In genomic region chr17:50547736-50548083, GRCh38 we compare ENCODE assay signal across 1 cellular context.
TF ChIP-seq lines count a peak whose summit lies in the region.

No MANE protein-coding gene starts in this region.

TF ChIP-seq in GM12878, 131 proteins besides CTCF, POLR2A, EP300 and RAD21:
- TF ChIP-seq, protein P1, sequence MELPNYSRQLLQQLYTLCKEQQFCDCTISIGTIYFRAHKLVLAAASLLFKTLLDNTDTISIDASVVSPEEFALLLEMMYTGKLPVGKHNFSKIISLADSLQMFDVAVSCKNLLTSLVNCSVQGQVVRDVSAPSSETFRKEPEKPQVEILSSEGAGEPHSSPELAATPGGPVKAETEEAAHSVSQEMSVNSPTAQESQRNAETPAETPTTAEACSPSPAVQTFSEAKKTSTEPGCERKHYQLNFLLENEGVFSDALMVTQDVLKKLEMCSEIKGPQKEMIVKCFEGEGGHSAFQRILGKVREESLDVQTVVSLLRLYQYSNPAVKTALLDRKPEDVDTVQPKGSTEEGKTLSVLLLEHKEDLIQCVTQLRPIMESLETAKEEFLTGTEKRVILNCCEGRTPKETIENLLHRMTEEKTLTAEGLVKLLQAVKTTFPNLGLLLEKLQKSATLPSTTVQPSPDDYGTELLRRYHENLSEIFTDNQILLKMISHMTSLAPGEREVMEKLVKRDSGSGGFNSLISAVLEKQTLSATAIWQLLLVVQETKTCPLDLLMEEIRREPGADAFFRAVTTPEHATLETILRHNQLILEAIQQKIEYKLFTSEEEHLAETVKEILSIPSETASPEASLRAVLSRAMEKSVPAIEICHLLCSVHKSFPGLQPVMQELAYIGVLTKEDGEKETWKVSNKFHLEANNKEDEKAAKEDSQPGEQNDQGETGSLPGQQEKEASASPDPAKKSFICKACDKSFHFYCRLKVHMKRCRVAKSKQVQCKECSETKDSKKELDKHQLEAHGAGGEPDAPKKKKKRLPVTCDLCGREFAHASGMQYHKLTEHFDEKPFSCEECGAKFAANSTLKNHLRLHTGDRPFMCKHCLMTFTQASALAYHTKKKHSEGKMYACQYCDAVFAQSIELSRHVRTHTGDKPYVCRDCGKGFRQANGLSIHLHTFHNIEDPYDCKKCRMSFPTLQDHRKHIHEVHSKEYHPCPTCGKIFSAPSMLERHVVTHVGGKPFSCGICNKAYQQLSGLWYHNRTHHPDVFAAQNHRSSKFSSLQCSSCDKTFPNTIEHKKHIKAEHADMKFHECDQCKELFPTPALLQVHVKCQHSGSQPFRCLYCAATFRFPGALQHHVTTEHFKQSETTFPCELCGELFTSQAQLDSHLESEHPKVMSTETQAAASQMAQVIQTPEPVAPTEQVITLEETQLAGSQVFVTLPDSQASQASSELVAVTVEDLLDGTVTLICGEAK (IDR thresholded peaks at IDR 0.05; ENCODE audit: borderline replicate concordance) = no peak
- TF ChIP-seq CHD1 (IDR thresholded peaks at IDR 0.05; ENCODE audit: low read depth, low read length) (no peak), MXI1 (IDR thresholded peaks at IDR 0.05; ENCODE audit: low read depth, low read length) (no peak), PBX3 (IDR thresholded peaks at IDR 0.05; ENCODE audit: insufficient replicate concordance, low read depth, low read length) (no peak), HDAC6 (IDR thresholded peaks at IDR 0.05; ENCODE audit: unreplicated experiment) (no peak), NBN (IDR thresholded peaks at IDR 0.05) (no peak), ZNF274 (IDR thresholded peaks at IDR 0.05; ENCODE audit: insufficient read depth, insufficient read length) (no peak), USF2 (IDR thresholded peaks at IDR 0.05; ENCODE audit: borderline replicate concordance, low read depth, low read length) (no peak), E2F4 (IDR thresholded peaks at IDR 0.05; ENCODE audit: low read depth, low read length) (no peak), RFX5 (IDR thresholded peaks at IDR 0.05; ENCODE audit: low read depth, low read length) (no peak), EGR1 (IDR thresholded peaks at IDR 0.05; ENCODE audit: borderline replicate concordance in 1 of 2, low read depth in 2 of 2, low read length in 2 of 2) (no peak), LARP7 (IDR thresholded peaks at IDR 0.05) (no peak), RELA (IDR thresholded peaks at IDR 0.05; ENCODE audit: borderline replicate concordance, partially characterized antibody) (no peak), ZNF622 (IDR thresholded peaks at IDR 0.05) (no peak), ZZZ3 (IDR thresholded peaks at IDR 0.05; ENCODE audit: control insufficient read depth, insufficient read length, low read depth) (no peak), KLF5 (IDR thresholded peaks at IDR 0.05; ENCODE audit: partially characterized antibody) (no peak), TBL1XR1 (IDR thresholded peaks at IDR 0.05; ENCODE audit: low read depth, low read length) (no peak)
- TF ChIP-seq, protein P2, sequence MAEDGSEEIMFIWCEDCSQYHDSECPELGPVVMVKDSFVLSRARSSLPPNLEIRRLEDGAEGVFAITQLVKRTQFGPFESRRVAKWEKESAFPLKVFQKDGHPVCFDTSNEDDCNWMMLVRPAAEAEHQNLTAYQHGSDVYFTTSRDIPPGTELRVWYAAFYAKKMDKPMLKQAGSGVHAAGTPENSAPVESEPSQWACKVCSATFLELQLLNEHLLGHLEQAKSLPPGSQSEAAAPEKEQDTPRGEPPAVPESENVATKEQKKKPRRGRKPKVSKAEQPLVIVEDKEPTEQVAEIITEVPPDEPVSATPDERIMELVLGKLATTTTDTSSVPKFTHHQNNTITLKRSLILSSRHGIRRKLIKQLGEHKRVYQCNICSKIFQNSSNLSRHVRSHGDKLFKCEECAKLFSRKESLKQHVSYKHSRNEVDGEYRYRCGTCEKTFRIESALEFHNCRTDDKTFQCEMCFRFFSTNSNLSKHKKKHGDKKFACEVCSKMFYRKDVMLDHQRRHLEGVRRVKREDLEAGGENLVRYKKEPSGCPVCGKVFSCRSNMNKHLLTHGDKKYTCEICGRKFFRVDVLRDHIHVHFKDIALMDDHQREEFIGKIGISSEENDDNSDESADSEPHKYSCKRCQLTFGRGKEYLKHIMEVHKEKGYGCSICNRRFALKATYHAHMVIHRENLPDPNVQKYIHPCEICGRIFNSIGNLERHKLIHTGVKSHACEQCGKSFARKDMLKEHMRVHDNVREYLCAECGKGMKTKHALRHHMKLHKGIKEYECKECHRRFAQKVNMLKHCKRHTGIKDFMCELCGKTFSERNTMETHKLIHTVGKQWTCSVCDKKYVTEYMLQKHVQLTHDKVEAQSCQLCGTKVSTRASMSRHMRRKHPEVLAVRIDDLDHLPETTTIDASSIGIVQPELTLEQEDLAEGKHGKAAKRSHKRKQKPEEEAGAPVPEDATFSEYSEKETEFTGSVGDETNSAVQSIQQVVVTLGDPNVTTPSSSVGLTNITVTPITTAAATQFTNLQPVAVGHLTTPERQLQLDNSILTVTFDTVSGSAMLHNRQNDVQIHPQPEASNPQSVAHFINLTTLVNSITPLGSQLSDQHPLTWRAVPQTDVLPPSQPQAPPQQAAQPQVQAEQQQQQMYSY (CRISPR knock-in tag; IDR thresholded peaks at IDR 0.05) = no peak
